1 cellular context compared by ENCODE assay signal in the genomic region with DNA sequence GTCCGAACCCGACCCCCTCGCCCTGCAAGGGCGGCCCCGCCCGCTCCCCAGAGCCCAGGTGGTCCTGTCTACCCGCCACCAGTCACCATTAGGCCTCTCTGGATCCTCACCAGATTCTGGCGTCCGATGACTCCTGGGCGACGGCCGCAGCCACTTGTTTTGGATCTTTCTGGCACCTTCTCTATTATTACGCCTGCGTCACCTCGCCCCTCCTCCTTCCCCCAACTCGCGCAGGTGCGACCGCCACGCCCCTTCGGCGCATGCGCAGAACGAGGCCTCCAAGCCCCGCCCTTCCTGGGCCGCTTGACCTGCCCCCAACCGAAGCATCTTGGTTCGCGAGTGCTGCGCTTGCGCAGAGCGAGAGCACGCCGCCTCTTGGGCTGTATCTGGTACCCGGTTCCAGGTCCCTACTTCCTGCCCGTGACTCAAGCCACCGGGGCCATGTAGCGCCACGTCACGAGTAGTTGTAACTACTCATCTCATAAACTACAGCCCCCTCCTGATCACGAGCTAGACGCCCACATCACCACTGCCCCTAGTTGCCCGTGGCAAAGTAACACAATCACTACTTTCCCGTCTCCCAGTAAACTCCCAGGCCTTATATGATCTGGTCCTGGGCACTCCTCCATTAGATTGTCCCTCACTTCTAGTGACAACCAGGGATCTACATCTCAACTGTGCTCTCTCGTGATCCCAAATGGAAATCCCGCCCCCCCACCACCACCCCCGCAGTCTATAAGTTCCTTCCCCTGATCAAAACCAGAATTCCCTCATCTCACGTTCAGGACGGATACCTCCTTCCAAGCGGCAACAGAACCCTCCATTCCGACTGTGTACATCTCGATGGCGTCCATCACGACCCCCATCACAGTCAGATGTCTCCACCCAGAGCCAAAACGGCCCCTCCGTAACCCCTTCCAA.
TF ChIP-seq lines count a peak whose summit lies in the region.

A gene with protein sequence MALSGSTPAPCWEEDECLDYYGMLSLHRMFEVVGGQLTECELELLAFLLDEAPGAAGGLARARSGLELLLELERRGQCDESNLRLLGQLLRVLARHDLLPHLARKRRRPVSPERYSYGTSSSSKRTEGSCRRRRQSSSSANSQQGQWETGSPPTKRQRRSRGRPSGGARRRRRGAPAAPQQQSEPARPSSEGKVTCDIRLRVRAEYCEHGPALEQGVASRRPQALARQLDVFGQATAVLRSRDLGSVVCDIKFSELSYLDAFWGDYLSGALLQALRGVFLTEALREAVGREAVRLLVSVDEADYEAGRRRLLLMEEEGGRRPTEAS (minus strand): TSS at position 156 of the 921 bp plus-strand sequence. CDS start 670 bp downstream, outside the sequence.

TF ChIP-seq in neural cell, 6 proteins besides CTCF, POLR2A, EP300 and RAD21 (continued from another document):
- TF ChIP-seq, protein P1, sequence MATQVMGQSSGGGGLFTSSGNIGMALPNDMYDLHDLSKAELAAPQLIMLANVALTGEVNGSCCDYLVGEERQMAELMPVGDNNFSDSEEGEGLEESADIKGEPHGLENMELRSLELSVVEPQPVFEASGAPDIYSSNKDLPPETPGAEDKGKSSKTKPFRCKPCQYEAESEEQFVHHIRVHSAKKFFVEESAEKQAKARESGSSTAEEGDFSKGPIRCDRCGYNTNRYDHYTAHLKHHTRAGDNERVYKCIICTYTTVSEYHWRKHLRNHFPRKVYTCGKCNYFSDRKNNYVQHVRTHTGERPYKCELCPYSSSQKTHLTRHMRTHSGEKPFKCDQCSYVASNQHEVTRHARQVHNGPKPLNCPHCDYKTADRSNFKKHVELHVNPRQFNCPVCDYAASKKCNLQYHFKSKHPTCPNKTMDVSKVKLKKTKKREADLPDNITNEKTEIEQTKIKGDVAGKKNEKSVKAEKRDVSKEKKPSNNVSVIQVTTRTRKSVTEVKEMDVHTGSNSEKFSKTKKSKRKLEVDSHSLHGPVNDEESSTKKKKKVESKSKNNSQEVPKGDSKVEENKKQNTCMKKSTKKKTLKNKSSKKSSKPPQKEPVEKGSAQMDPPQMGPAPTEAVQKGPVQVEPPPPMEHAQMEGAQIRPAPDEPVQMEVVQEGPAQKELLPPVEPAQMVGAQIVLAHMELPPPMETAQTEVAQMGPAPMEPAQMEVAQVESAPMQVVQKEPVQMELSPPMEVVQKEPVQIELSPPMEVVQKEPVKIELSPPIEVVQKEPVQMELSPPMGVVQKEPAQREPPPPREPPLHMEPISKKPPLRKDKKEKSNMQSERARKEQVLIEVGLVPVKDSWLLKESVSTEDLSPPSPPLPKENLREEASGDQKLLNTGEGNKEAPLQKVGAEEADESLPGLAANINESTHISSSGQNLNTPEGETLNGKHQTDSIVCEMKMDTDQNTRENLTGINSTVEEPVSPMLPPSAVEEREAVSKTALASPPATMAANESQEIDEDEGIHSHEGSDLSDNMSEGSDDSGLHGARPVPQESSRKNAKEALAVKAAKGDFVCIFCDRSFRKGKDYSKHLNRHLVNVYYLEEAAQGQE (IDR thresholded peaks at IDR 0.05; ENCODE audit: borderline replicate concordance), result no peak
- TF ChIP-seq MXI1 (conservative IDR thresholded peaks at IDR 0.05; ENCODE audit: poor library complexity, severe bottlenecking) (peak; percentile 59), SMC3 (conservative IDR thresholded peaks at IDR 0.05; ENCODE audit: poor library complexity) (peak; percentile 23)
